Comparison of ENCODE assay signal across 27 cellular contexts in genomic region chr12:3624273-3624672, GRCh38.
"Had no signal": no experiment of that assay in that cellular context is flagged by ENCODE, and none has a peak within 500 bp of the region (broad histone marks: within the 10 kb centered on the region; RNA-seq: fewer than 3 reads in every experiment).

No MANE protein-coding gene starts in this region.

- DNase-seq: effector memory CD8-positive, alpha-beta T cell; erythroblast; esophagus squamous epithelium; foreskin melanocyte; glutamatergic neuron; heart right ventricle; hippocampal formation; left cardiac atrium; left lung; mesenchymal stem cell; midbrain; naive thymus-derived CD4-positive, alpha-beta T cell; nephron progenitor cell; occipital lobe; pancreas; right cardiac atrium; sigmoid colon; stimulated activated CD4-positive, alpha-beta T cell treated with anti-CD3 and anti-CD28 coated beads, Interleukin-2, amount 100 ng/mL, for 24 hours; stimulated activated CD4-positive, alpha-beta T cell treated with anti-CD3 and anti-CD28 coated beads, Interleukin-4, amount 100 ng/mL, for 24 hours; stimulated activated naive CD8-positive, alpha-beta T cell treated with anti-CD3 and anti-CD28 coated beads, Interleukin-15, Interleukin-2, amounts not matched to agents 100 U/mL and 50 U/mL, for 24 hours; substantia nigra; testis; tibial artery had no signal

- H3K9me3 ChIP-seq: esophagus squamous epithelium, heart right ventricle, left lung, pancreas, sigmoid colon, testis, tibial artery had no signal

- H3K36me3 ChIP-seq: esophagus squamous epithelium, pancreas, sigmoid colon, tibial artery had no signal

- H3K9me3 Mint-ChIP-seq: effector memory CD8-positive, alpha-beta T cell; naive thymus-derived CD4-positive, alpha-beta T cell; nephron progenitor cell; stimulated activated memory B cell treated with anti-CD40 and anti-IgM and Interleukin-4, amounts not matched to agents 10 μg/mL and 1 μg/mL and 100 μg/mL, for 72 hours; type B pancreatic cell had no signal

- H3K4me3 Mint-ChIP-seq: effector memory CD8-positive, alpha-beta T cell; naive thymus-derived CD4-positive, alpha-beta T cell; nephron progenitor cell; stimulated activated memory B cell treated with anti-CD40 and anti-IgM and Interleukin-4, amounts not matched to agents 10 μg/mL and 1 μg/mL and 100 μg/mL, for 72 hours; type B pancreatic cell had no signal

- ATAC-seq: effector memory CD8-positive, alpha-beta T cell; heart right ventricle; left cardiac atrium; left lung; naive thymus-derived CD4-positive, alpha-beta T cell; pancreas; right cardiac atrium; stimulated activated memory B cell treated with anti-CD40 and anti-IgM and Interleukin-4, amounts not matched to agents 10 μg/mL and 1 μg/mL and 100 μg/mL, for 72 hours; stimulated activated naive CD8-positive, alpha-beta T cell treated with anti-CD3 and anti-CD28 coated beads, Interleukin-15, Interleukin-2, amounts not matched to agents 100 U/mL and 50 U/mL, for 24 hours had no signal

- H3K27ac Mint-ChIP-seq: progenitor cell of endocrine pancreas; stimulated activated memory B cell treated with anti-CD40 and anti-IgM and Interleukin-4, amounts not matched to agents 10 μg/mL and 1 μg/mL and 100 μg/mL, for 72 hours; type B pancreatic cell had no signal

- H3K4me1 ChIP-seq: esophagus squamous epithelium, left lung, pancreas, sigmoid colon, testis had no signal

- H3K27ac ChIP-seq: coronary artery, esophagus squamous epithelium, heart right ventricle, left lung, pancreas, sigmoid colon, testis, tibial artery had no signal

- H3K27me3 ChIP-seq: heart right ventricle, left lung, pancreas, sigmoid colon, testis, tibial artery had no signal

- H3K27me3 Mint-ChIP-seq: effector memory CD8-positive, alpha-beta T cell; naive thymus-derived CD4-positive, alpha-beta T cell; stimulated activated memory B cell treated with anti-CD40 and anti-IgM and Interleukin-4, amounts not matched to agents 10 μg/mL and 1 μg/mL and 100 μg/mL, for 72 hours had no signal

- H3K4me3 ChIP-seq: coronary artery, esophagus squamous epithelium, heart right ventricle, left lung, pancreas, sigmoid colon, testis, tibial artery had no signal
